ENCODE assay signal across 31 cellular contexts in genomic region chr2:150702791-150703190, GRCh38.
"Had no signal": no experiment of that assay in that cellular context is flagged by ENCODE, and none has a peak within 500 bp of the region (broad histone marks: within the 10 kb centered on the region; RNA-seq: fewer than 3 reads in every experiment).

No MANE protein-coding gene starts in this region.

- H3K4me1 ChIP-seq: body of pancreas, breast epithelium had no signal

- DNase-seq: activated B cell treated with CpG ODN at 0.5 μM for 24 hours; activated CD4-positive, alpha-beta memory T cell treated with anti-CD3 and anti-CD28 coated beads for 36 hours; activated CD4-positive, alpha-beta T cell treated with anti-CD3 and anti-CD28 coated beads for 4 hours; activated CD4-positive, alpha-beta T cell treated with anti-CD3 and anti-CD28 coated beads, Interleukin-2, amount 10 ng/mL, durations not matched to agents 24 days and 14 days; activated CD4-positive, alpha-beta T cell treated with anti-CD3 and anti-CD28 coated beads, Interleukin-2, amount 50 U/mL, for 1 hour; activated CD4-positive, alpha-beta T cell treated with anti-CD3 and anti-CD28 coated beads, Interleukin-2, amount 50 U/mL, for 4 hours; activated CD4-positive, CD25-positive, alpha-beta regulatory T cell treated with anti-CD3 and anti-CD28 coated beads, Interleukin-2, amount 50 U/mL, for 72 hours; activated CD8-positive, alpha-beta memory T cell treated with anti-CD3 and anti-CD28 coated beads, Interleukin-2, amount 50 U/mL, for 4 hours; activated CD8-positive, alpha-beta T cell treated with anti-CD3 and anti-CD28 coated beads for 36 hours; activated effector memory CD4-positive, alpha-beta T cell treated with anti-CD3 and anti-CD28 coated beads, Interleukin-2, amount 50 U/mL, for 16 hours; activated gamma-delta T cell treated with Interleukin-2 at 50 U/mL for 16 hours; activated naive CD4-positive, alpha-beta T cell; activated naive CD4-positive, alpha-beta T cell treated with anti-CD3 and anti-CD28 coated beads for 36 hours; activated naive CD4-positive, alpha-beta T cell treated with anti-CD3 and anti-CD28 coated beads, Interleukin-2, amount 50 U/mL, for 16 hours; activated naive CD8-positive, alpha-beta T cell treated with anti-CD3 and anti-CD28 coated beads for 36 hours; activated T-cell treated with anti-CD3 and anti-CD28 coated beads for 4 hours; activated T-cell treated with anti-CD3 and anti-CD28 coated beads, Interleukin-2, amount 50 U/mL, for 1 hour; activated T-cell treated with anti-CD3 and anti-CD28 coated beads, Interleukin-2, amount 50 U/mL, for 4 hours; activated T-cell treated with anti-CD3 and anti-CD28 coated beads, Interleukin-2, amount 50 U/mL, for 72 hours; adrenal gland; amniotic stem cell; aorta; body of pancreas; brain microvascular endothelial cell; central memory CD4-positive, alpha-beta T cell; T-helper 2 cell; T-helper 9 cell; WERI-Rb-1 had no signal

- H3K36me3 ChIP-seq: adrenal gland, brain microvascular endothelial cell, breast epithelium, WERI-Rb-1 had no signal

- FAIRE-seq: astrocyte, colon had no signal

- H3K27me3 ChIP-seq: adrenal gland, body of pancreas, brain microvascular endothelial cell, breast epithelium had no signal

- H3K9me3 ChIP-seq: adrenal gland, body of pancreas, breast epithelium had no signal

- H3K27ac ChIP-seq: adrenal gland, body of pancreas, brain microvascular endothelial cell, breast epithelium, WERI-Rb-1 had no signal

- H3K4me3 ChIP-seq: adrenal gland, body of pancreas, breast epithelium had no signal
